ENCODE assay signal across 1 cellular context in genomic region chr3:14123308-14124222, GRCh38.
TF ChIP-seq lines count a peak whose summit lies in the region.

No MANE protein-coding gene starts in this region.

TF ChIP-seq in K562, 482 proteins besides CTCF, POLR2A, EP300 and RAD21 (continued from another document):
- no peak for TF ChIP-seq ZBTB40 (IDR thresholded peaks at IDR 0.05)
- no peak for TF ChIP-seq ZBTB40 (CRISPR knock-in tag; IDR thresholded peaks at IDR 0.05)
- TF ChIP-seq TFAP4 (CRISPR knock-in tag; IDR thresholded peaks at IDR 0.05; ENCODE audit: borderline replicate concordance), result 0 out of 2 replicates have a peak, but pooled peaks have one; percentile 5
- TF ChIP-seq HDGF (IDR thresholded peaks at IDR 0.05), result 0 out of 2 replicates have a peak, but pooled peaks have one; percentile 49
- TF ChIP-seq ZNF75A (CRISPR knock-in tag; IDR thresholded peaks at IDR 0.05), result no peak
- 0 out of 2 replicates have a peak, but pooled peaks have one; percentile 20 for TF ChIP-seq SMARCA4 (IDR thresholded peaks at IDR 0.05)
- TF ChIP-seq MITF (IDR thresholded peaks at IDR 0.05), result 0 out of 2 replicates have a peak, but pooled peaks have one; percentile 10
